In the genomic region with DNA sequence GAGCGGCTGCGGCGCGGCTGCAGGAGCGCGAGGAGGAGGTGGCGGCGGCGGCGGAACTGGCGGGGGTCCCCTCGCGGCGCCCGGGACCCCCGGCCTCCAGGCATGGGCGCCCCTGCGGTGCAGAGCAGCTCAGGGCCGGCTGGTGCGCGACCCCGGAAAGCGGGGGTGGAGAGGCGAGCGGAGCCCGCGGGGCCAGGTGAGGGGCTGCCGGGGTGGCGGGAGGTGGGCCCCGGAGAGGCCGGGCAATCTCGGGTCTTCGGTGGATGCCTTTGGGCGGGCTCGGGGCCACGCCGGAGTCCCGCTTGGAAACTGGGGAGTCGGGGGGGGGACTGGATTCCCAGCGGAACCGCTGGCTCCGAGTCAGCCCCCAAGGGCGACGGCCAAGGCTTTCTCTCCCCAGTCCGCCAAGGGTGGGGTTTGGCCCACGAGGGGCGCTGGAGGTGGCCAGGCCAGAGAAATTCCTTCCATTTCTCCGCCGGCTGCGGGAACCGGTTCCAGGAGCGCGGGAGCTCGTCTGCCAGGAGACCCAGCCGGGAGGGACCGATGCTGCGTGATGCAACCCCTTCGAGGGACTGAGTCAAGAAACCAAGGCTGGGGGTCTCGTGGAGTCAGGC, we compare ENCODE assay signal across 8 cellular contexts. TPM values are rescaled to one million over a fixed set of nuclear protein-coding genes. Genes with fewer than 3 reads are reported as not detected.
DNase-seq lines count a peak whose midpoint lies in the region; ATAC-seq, FAIRE-seq and TF ChIP-seq lines count a peak whose summit lies in the region.

No MANE protein-coding gene starts in this region.

- in situ Hi-C loops in brain microvascular endothelial cell (cut with HindIII; ENCODE audit: low pct_ligation_motif_present, low sequenced_read_pairs) (no loop called here), HepG2 (cut with HindIII; ENCODE audit: extremely low pct_ligation_motif_present, low pct_unique_long_range_greater_than_20kb) (no loop called here), GM13977 (cut with MboI; ENCODE audit: low pct_unique_long_range_greater_than_20kb, low sequenced_read_pairs, unreplicated experiment) (loop anchor here (10.0 kb wide), 1 partner anchor 47 kb away; no protein-coding TSS in a partner anchor)

- TF ChIP-seq CTCF in brain microvascular endothelial cell (IDR thresholded peaks at IDR 0.05; ENCODE audit: low read depth, low read length, missing control alignments): peak; percentile 40
- peak; percentile 23; the same call in 1 of the 2 replicates for TF ChIP-seq CTCF in HepG2 (CRISPR knock-in tag; IDR thresholded peaks at IDR 0.05)
- no peak for TF ChIP-seq CTCF in GM13977 (IDR thresholded peaks at IDR 0.05; ENCODE audit: extremely low read depth, insufficient read depth, missing control alignments)

- no peak for TF ChIP-seq POLR2A in HepG2 (IDR thresholded peaks at IDR 0.05; ENCODE audit: insufficient read depth in 1 of 2, low read depth in 2 of 2, low read length in 2 of 2)

- no peak overlapping the region for H2AFZ ChIP-seq in HepG2 (ENCODE audit: low read length)

- WGBS in HepG2 (ENCODE audit: low lambda C conversion rate): 3% methylated on average over 12 of the region's 59 CpGs

- intact Hi-C loops in HepG2 (cut with micrococcal nuclease; ENCODE audit: unreplicated experiment): loop anchor here (2.0 kb wide), 1 partner anchor 13 kb away; the partner anchor contains the start of gene NR4A1

- no peak for ATAC-seq in HepG2

- TF ChIP-seq EP300 in HepG2 (IDR thresholded peaks at IDR 0.05; ENCODE audit: low read depth in 2 of 2, low read length in 2 of 2) (no peak), HepG2 (CRISPR knock-in tag; IDR thresholded peaks at IDR 0.05; ENCODE audit: borderline replicate concordance) (no peak)

- POLR2A ChIA-PET in HepG2 (lab: Yijun Ruan, JAX): interaction anchor here (1.8 kb wide), 1 partner anchor 14 kb away, joined by 14 read pairs; the partner anchor contains the start of gene NR4A1

- no peaks in the 10 kb centered on the region for H4K20me1 ChIP-seq in HepG2 (ENCODE audit: insufficient read depth, low read length)

- TF ChIP-seq RAD21 in HepG2 (CRISPR knock-in tag; IDR thresholded peaks at IDR 0.05): no peak

- H3K4me3 ChIP-seq in brain microvascular endothelial cell (ENCODE audit: low read depth, low read length) (peak overlapping the region; percentile 65), HepG2 (replicated peaks in 1 of 3; ENCODE audit: insufficient read depth in 1 of 3, low read depth in 2 of 3, low read length in 3 of 3) (peak overlapping the region; percentile 62 to 75 (median 64))

- peaks cover 66% of the 10 kb centered on the region for H3K4me1 ChIP-seq in HepG2 (ENCODE audit: insufficient read depth, low read length)

- no peaks in the 10 kb centered on the region for H3K79me2 ChIP-seq in HepG2 (ENCODE audit: insufficient read depth, low read length)

- peak overlapping the region; percentile 81 for H3K4me2 ChIP-seq in HepG2 (ENCODE audit: low read depth, low read length)

- H3K9me3 ChIP-seq in HepG2 (ENCODE audit: low read length): no peaks in the 10 kb centered on the region

- peak overlapping the region; percentile 65 for H3K27ac ChIP-seq in brain microvascular endothelial cell
- H3K27ac ChIP-seq in HepG2 (ENCODE audit: extremely low read length, insufficient read depth, low read length): no peak overlapping the region
- H3K27ac ChIP-seq in temporal lobe (ENCODE audit: low read depth, low read length): peak overlapping the region; percentile 56

- H3K27me3 ChIP-seq in brain microvascular endothelial cell (replicated peaks) (no peaks in the 10 kb centered on the region), HepG2 (ENCODE audit: control insufficient read depth in 1 of 2, insufficient read depth in 2 of 2, low read length in 2 of 2) (peaks cover 3 to 46% of the 10 kb centered on the region in 2 experiments; a peak in 4 of 5 replicates)

- CTCF ChIA-PET in HepG2 (lab: Yijun Ruan, JAX; ENCODE audit: low intra/inter-chr PET ratio, low total read pairs): interaction anchor here (1.2 kb wide), 1 partner anchor 11 kb away, joined by 4 read pairs; no protein-coding TSS in a partner anchor

- FAIRE-seq in HepG2 (lab: Jason Lieb, UNC) (no peak), frontal cortex (lab: Jason Lieb, UNC) (no peak)

- no TSS peak for BruUV-seq in HepG2 (replicated peaks; lab: Mats Ljungman, UMichigan)

- H3K36me3 ChIP-seq in brain microvascular endothelial cell (replicated peaks) (no peaks in the 10 kb centered on the region), HepG2 (replicated peaks in 1 of 2; ENCODE audit: control insufficient read depth in 1 of 2, insufficient read depth in 2 of 2, low read length in 2 of 2) (no peaks in the 10 kb centered on the region)

- H3K9ac ChIP-seq in HepG2 (ENCODE audit: insufficient read depth, low read depth, low read length): peak overlapping the region; percentile 78

- DNase-seq in COLO668 (lab: John Stamatoyannopoulos, UW; ENCODE audit: unreplicated experiment): peak; percentile 24
- DNase-seq in HuH-7.5 (ENCODE audit: low spot score): peak; percentile 87
- peak; percentile 22 for DNase-seq in brain microvascular endothelial cell
- DNase-seq in HepG2 (ENCODE audit: low spot score): no peak
- no peak for DNase-seq in frontal cortex (ENCODE audit: low spot score in 2 of 2)
- no peak for DNase-seq in NCI-H510A (lab: John Stamatoyannopoulos, UW)
- DNase-seq in GM13977 (ENCODE audit: low spot score): no peak

RNA-seq across cellular contexts. Expression of gene NR4A1, which starts 13.9 kb away (rescaled TPM):
- 4.6 and 5.7 TPM in 2 replicates for total RNA-seq in HepG2 (2016; rRNA removed; fragmentation: Illumina TruSeq; extraction: Trizol)
- total RNA-seq in HepG2 (2016; cell fraction: cytosol; rRNA removed; fragmentation: Illumina TruSeq; extraction: Trizol; ENCODE audit: low read depth): 8.4 and 9.3 TPM in 2 replicates
- total RNA-seq in HepG2 (2016; cell fraction: insoluble cytoplasmic fraction; rRNA removed; fragmentation: Illumina TruSeq; extraction: Trizol): 3.8 and 7.6 TPM in 2 replicates
- total RNA-seq in HepG2 (2016; cell fraction: membrane; rRNA removed; fragmentation: Illumina TruSeq; extraction: Trizol): 5.8 and 6.3 TPM in 2 replicates
- total RNA-seq in HepG2 (2016; cell fraction: nucleus; rRNA removed; fragmentation: Illumina TruSeq; extraction: Trizol): 8.9 and 10.0 TPM in 2 replicates
- 15.2 and 16.5 TPM in 2 replicates for polyA plus RNA-seq in HepG2 (2011; rRNA removed)
- 7.6 and 13.1 TPM in 2 replicates for polyA plus RNA-seq in HepG2 (2011; cell fraction: cytosol; rRNA removed)
- polyA plus RNA-seq in HepG2 (2011; cell fraction: nucleus; rRNA removed): 26.2 and 46.7 TPM in 2 replicates
- polyA plus RNA-seq in HepG2 (2012): 6.4 and 16.5 TPM in 2 replicates
- 1.6 and 1.7 TPM in 2 replicates for polyA plus RNA-seq in HepG2 (2016; cell fraction: cytosol; fragmentation: Illumina TruSeq; extraction: Trizol; ENCODE audit: low read depth)
- 5.3 and 8.6 TPM in 2 replicates for polyA plus RNA-seq in HepG2 (2016; cell fraction: insoluble cytoplasmic fraction; fragmentation: Illumina TruSeq; extraction: Trizol; ENCODE audit: low read depth)
- polyA plus RNA-seq in HepG2 (2016; cell fraction: membrane; fragmentation: Illumina TruSeq; extraction: Trizol; ENCODE audit: low read depth): 3.4 and 3.9 TPM in 2 replicates
- polyA plus RNA-seq in HepG2 (2016; cell fraction: nucleus; fragmentation: Illumina TruSeq; extraction: Trizol; ENCODE audit: insufficient read depth, low read depth): 22.7 TPM in 2 replicates
- 28.6 and 56.6 TPM in 2 replicates for polyA minus RNA-seq in HepG2 (2011; rRNA and poly(A)+ RNA removed; ENCODE audit: low replicate concordance)
- polyA minus RNA-seq in HepG2 (2011; cell fraction: cytosol; rRNA and poly(A)+ RNA removed): 10.8 and 14.1 TPM in 2 replicates
- polyA minus RNA-seq in HepG2 (2011; cell fraction: nucleus; rRNA and poly(A)+ RNA removed): 11.8 and 13.0 TPM in 2 replicates
- total RNA-seq in temporal lobe: 10.1 TPM
- 5.3 TPM for total RNA-seq in frontal cortex

RNA-seq across cellular contexts. Expression of gene TAMALIN, which starts 30.6 kb away (rescaled TPM):
- total RNA-seq in HepG2 (2016; rRNA removed; fragmentation: Illumina TruSeq; extraction: Trizol): 7.2 and 10.9 TPM in 2 replicates
- 3.8 and 3.9 TPM in 2 replicates for total RNA-seq in HepG2 (2016; cell fraction: cytosol; rRNA removed; fragmentation: Illumina TruSeq; extraction: Trizol; ENCODE audit: low read depth)
- total RNA-seq in HepG2 (2016; cell fraction: insoluble cytoplasmic fraction; rRNA removed; fragmentation: Illumina TruSeq; extraction: Trizol): 5.9 and 12.2 TPM in 2 replicates
- 6.3 and 7.1 TPM in 2 replicates for total RNA-seq in HepG2 (2016; cell fraction: membrane; rRNA removed; fragmentation: Illumina TruSeq; extraction: Trizol)
- total RNA-seq in HepG2 (2016; cell fraction: nucleus; rRNA removed; fragmentation: Illumina TruSeq; extraction: Trizol): 8.6 and 10.4 TPM in 2 replicates
- 2.9 and 4.5 TPM in 2 replicates for polyA plus RNA-seq in HepG2 (2011; rRNA removed)
- polyA plus RNA-seq in HepG2 (2011; cell fraction: cytosol; rRNA removed): 3.7 and 3.8 TPM in 2 replicates
- polyA plus RNA-seq in HepG2 (2011; cell fraction: nucleus; rRNA removed): 7.5 and 12.9 TPM in 2 replicates
- polyA plus RNA-seq in HepG2 (2012): 3.6 and 4.0 TPM in 2 replicates
- polyA plus RNA-seq in HepG2 (2016; cell fraction: cytosol; fragmentation: Illumina TruSeq; extraction: Trizol; ENCODE audit: low read depth): 0.84 and 1.5 TPM in 2 replicates
- polyA plus RNA-seq in HepG2 (2016; cell fraction: insoluble cytoplasmic fraction; fragmentation: Illumina TruSeq; extraction: Trizol; ENCODE audit: low read depth): 5.5 TPM in 2 replicates
- 2.0 and 2.7 TPM in 2 replicates for polyA plus RNA-seq in HepG2 (2016; cell fraction: membrane; fragmentation: Illumina TruSeq; extraction: Trizol; ENCODE audit: low read depth)
- 17.1 and 20.1 TPM in 2 replicates for polyA plus RNA-seq in HepG2 (2016; cell fraction: nucleus; fragmentation: Illumina TruSeq; extraction: Trizol; ENCODE audit: insufficient read depth, low read depth)
- 0.21 and 6.7 TPM in 2 replicates for polyA minus RNA-seq in HepG2 (2011; rRNA and poly(A)+ RNA removed; ENCODE audit: low replicate concordance)
- polyA minus RNA-seq in HepG2 (2011; cell fraction: cytosol; rRNA and poly(A)+ RNA removed): 1.3 and 2.7 TPM in 2 replicates
- 4.9 and 8.2 TPM in 2 replicates for polyA minus RNA-seq in HepG2 (2011; cell fraction: nucleus; rRNA and poly(A)+ RNA removed)
- 1.5 TPM for total RNA-seq in temporal lobe
- 2.4 TPM for total RNA-seq in frontal cortex

RNA-seq across cellular contexts. Expression of gene ATG101, which starts 32.4 kb away (rescaled TPM):
- total RNA-seq in HepG2 (2016; rRNA removed; fragmentation: Illumina TruSeq; extraction: Trizol): 66.7 and 67.7 TPM in 2 replicates
- total RNA-seq in HepG2 (2016; cell fraction: cytosol; rRNA removed; fragmentation: Illumina TruSeq; extraction: Trizol; ENCODE audit: low read depth): 24.9 and 31.4 TPM in 2 replicates
- total RNA-seq in HepG2 (2016; cell fraction: insoluble cytoplasmic fraction; rRNA removed; fragmentation: Illumina TruSeq; extraction: Trizol): 67.1 and 68.7 TPM in 2 replicates
- total RNA-seq in HepG2 (2016; cell fraction: membrane; rRNA removed; fragmentation: Illumina TruSeq; extraction: Trizol): 38.8 and 52.9 TPM in 2 replicates
- 31.7 and 32.7 TPM in 2 replicates for total RNA-seq in HepG2 (2016; cell fraction: nucleus; rRNA removed; fragmentation: Illumina TruSeq; extraction: Trizol)
- polyA plus RNA-seq in HepG2 (2011; rRNA removed): 58.2 and 60.2 TPM in 2 replicates
- polyA plus RNA-seq in HepG2 (2011; cell fraction: cytosol; rRNA removed): 84.5 and 95.4 TPM in 2 replicates
- polyA plus RNA-seq in HepG2 (2011; cell fraction: nucleus; rRNA removed): 55.3 and 57.9 TPM in 2 replicates
- 27.2 and 33.1 TPM in 2 replicates for polyA plus RNA-seq in HepG2 (2012)
- 16.9 and 28.4 TPM in 2 replicates for polyA plus RNA-seq in HepG2 (2016; cell fraction: cytosol; fragmentation: Illumina TruSeq; extraction: Trizol; ENCODE audit: low read depth)
- polyA plus RNA-seq in HepG2 (2016; cell fraction: insoluble cytoplasmic fraction; fragmentation: Illumina TruSeq; extraction: Trizol; ENCODE audit: low read depth): 57.3 and 61.7 TPM in 2 replicates
- 24.0 and 35.4 TPM in 2 replicates for polyA plus RNA-seq in HepG2 (2016; cell fraction: membrane; fragmentation: Illumina TruSeq; extraction: Trizol; ENCODE audit: low read depth)
- 51.5 and 54.0 TPM in 2 replicates for polyA plus RNA-seq in HepG2 (2016; cell fraction: nucleus; fragmentation: Illumina TruSeq; extraction: Trizol; ENCODE audit: insufficient read depth, low read depth)
- polyA minus RNA-seq in HepG2 (2011; rRNA and poly(A)+ RNA removed; ENCODE audit: low replicate concordance): 106 and 147 TPM in 2 replicates
- 15.6 and 16.2 TPM in 2 replicates for polyA minus RNA-seq in HepG2 (2011; cell fraction: cytosol; rRNA and poly(A)+ RNA removed)
- 12.8 and 16.7 TPM in 2 replicates for polyA minus RNA-seq in HepG2 (2011; cell fraction: nucleus; rRNA and poly(A)+ RNA removed)
- 15.0 TPM for total RNA-seq in temporal lobe
- 26.5 TPM for total RNA-seq in frontal cortex

RNA-seq across cellular contexts. Expression of gene SMIM41, which starts 42.1 kb away (rescaled TPM):
- total RNA-seq in HepG2 (2016; rRNA removed; fragmentation: Illumina TruSeq; extraction: Trizol) (not detected in 2 replicates), temporal lobe (not detected), frontal cortex (not detected)
- total RNA-seq in HepG2 (2016; cell fraction: cytosol; rRNA removed; fragmentation: Illumina TruSeq; extraction: Trizol; ENCODE audit: low read depth): not detected in 2 replicates
- total RNA-seq in HepG2 (2016; cell fraction: insoluble cytoplasmic fraction; rRNA removed; fragmentation: Illumina TruSeq; extraction: Trizol): not detected in 2 replicates
- not detected in 2 replicates for total RNA-seq in HepG2 (2016; cell fraction: membrane; rRNA removed; fragmentation: Illumina TruSeq; extraction: Trizol)
- total RNA-seq in HepG2 (2016; cell fraction: nucleus; rRNA removed; fragmentation: Illumina TruSeq; extraction: Trizol): not detected in 2 replicates
- 0.07 TPM in 1 of 2 replicates, not detected in the other for polyA plus RNA-seq in HepG2 (2011; rRNA removed)
- not detected in 2 replicates for polyA plus RNA-seq in HepG2 (2011; cell fraction: cytosol; rRNA removed)
- not detected in 2 replicates for polyA plus RNA-seq in HepG2 (2011; cell fraction: nucleus; rRNA removed)
- not detected in 2 replicates for polyA plus RNA-seq in HepG2 (2012)
- not detected in 2 replicates for polyA plus RNA-seq in HepG2 (2016; cell fraction: cytosol; fragmentation: Illumina TruSeq; extraction: Trizol; ENCODE audit: low read depth)
- not detected in 2 replicates for polyA plus RNA-seq in HepG2 (2016; cell fraction: insoluble cytoplasmic fraction; fragmentation: Illumina TruSeq; extraction: Trizol; ENCODE audit: low read depth)
- polyA plus RNA-seq in HepG2 (2016; cell fraction: membrane; fragmentation: Illumina TruSeq; extraction: Trizol; ENCODE audit: low read depth): not detected in 2 replicates
- polyA plus RNA-seq in HepG2 (2016; cell fraction: nucleus; fragmentation: Illumina TruSeq; extraction: Trizol; ENCODE audit: insufficient read depth, low read depth): not detected in 2 replicates
- polyA minus RNA-seq in HepG2 (2011; rRNA and poly(A)+ RNA removed; ENCODE audit: low replicate concordance): not detected in 2 replicates
- not detected in 2 replicates for polyA minus RNA-seq in HepG2 (2011; cell fraction: cytosol; rRNA and poly(A)+ RNA removed)
- polyA minus RNA-seq in HepG2 (2011; cell fraction: nucleus; rRNA and poly(A)+ RNA removed): 0.39 TPM in 1 of 2 replicates, not detected in the other

Comparison
In these comparisons a context has a peak if more than half of its experiments do, and no peak if none do; other contexts are left out.
1. DNase-seq: peak in COLO668 (single experiment), HuH-7.5 (single experiment) and brain microvascular endothelial cell (single experiment); none in HepG2 (single experiment), frontal cortex (0 of 2), NCI-H510A (single experiment) and GM13977 (single experiment).